ENCODE assay signal across 27 cellular contexts in the genomic region with DNA sequence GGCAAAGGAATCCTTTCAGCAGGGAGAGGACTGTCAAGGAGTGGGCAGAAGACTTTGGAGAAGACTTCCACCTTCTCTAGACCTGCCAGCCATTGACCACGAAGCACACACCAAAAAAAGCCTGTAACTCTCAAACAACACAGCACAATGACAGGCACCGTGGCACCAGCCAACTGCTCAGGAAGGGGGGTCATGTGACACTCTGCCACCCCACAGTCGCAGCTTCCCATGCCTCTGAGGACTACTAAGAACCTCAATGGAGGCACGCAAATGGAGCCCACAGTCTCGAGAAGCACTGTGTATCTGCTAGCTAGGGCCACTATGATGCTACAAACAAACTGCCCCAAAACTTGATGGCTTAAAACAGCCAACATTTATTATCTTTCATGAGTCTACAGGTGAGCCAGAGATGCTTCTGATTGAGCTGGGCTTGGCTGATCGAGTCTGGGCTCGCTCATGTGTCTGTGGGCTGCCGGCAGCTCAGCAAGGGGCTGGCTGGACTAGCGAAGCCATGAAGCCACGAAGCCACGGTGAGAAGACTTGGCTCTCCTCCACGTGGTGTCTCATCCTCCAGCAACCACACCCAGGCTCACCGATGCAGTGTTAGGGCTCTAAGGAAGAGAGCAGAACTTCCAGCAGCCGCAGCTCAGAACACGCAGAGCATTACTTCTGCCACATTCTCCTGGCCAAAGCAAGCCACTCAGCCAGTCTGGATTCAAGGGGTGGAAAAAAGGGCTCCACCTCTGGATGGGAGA.
A peak's percentile ranks its signal among the peaks of the same experiment; 100 is the strongest.
DNase-seq lines count a peak whose midpoint lies in the region; ATAC-seq, FAIRE-seq and TF ChIP-seq lines count a peak whose summit lies in the region.
"Had no signal": no experiment of that assay in that cellular context is flagged by ENCODE, and none has a peak within 500 bp of the region (broad histone marks: within the 10 kb centered on the region; RNA-seq: fewer than 3 reads in every experiment).

No MANE protein-coding gene starts in this region.

- no peaks in the 10 kb centered on the region for H4K20me1 ChIP-seq in keratinocyte (ENCODE audit: control insufficient read depth, extremely low read depth, insufficient read depth, low read length)

- no peaks in the 10 kb centered on the region for H3K27me3 Mint-ChIP-seq in activated T-cell treated with anti-CD3 and anti-CD28 coated beads, Interleukin-2, amount 50 U/mL, for 72 hours (ENCODE audit: low read depth)
- H3K27me3 Mint-ChIP-seq: activated CD8-positive, alpha-beta T cell treated with anti-CD3 and anti-CD28 coated beads for 36 hours; stimulated activated naive B cell treated with anti-CD40 and anti-IgM and Interleukin-4, amounts not matched to agents 10 μg/mL and 1 μg/mL and 100 μg/mL, for 72 hours had no signal

- no peak overlapping the region for H3K27ac Mint-ChIP-seq in activated T-cell treated with anti-CD3 and anti-CD28 coated beads, Interleukin-2, amount 50 U/mL, for 72 hours
- H3K27ac Mint-ChIP-seq: activated CD8-positive, alpha-beta T cell treated with anti-CD3 and anti-CD28 coated beads for 36 hours; activated naive CD4-positive, alpha-beta T cell treated with anti-CD3 and anti-CD28 coated beads, Interleukin-2, amount 10 ng/mL, durations not matched to agents 7 days and 5 days; CD4-positive, CD25-positive, alpha-beta regulatory T cell; HFFc6; natural killer cell; stimulated activated naive B cell treated with anti-CD40 and anti-IgM and Interleukin-4, amounts not matched to agents 10 μg/mL and 1 μg/mL and 100 μg/mL, for 72 hours had no signal

- peaks cover 3% of the 10 kb centered on the region for H3K27me3 ChIP-seq in keratinocyte (ENCODE audit: control insufficient read depth, extremely low read depth, insufficient read depth, low read length)
- H3K27me3 ChIP-seq: ovary, testis had no signal

- no peaks in the 10 kb centered on the region for H3K79me2 ChIP-seq in keratinocyte (ENCODE audit: control insufficient read depth, insufficient read depth, low read length)

- DNase-seq in Daoy (ENCODE audit: low read depth) = peak; percentile 69
- DNase-seq in M059J (ENCODE audit: low read depth) = peak; percentile 30
- peak; percentile 23 for DNase-seq in astrocyte of the hippocampus (ENCODE audit: low read depth, low spot score)
- DNase-seq in keratinocyte (ENCODE audit: low read depth, low spot score) = peak; percentile 95
- no peak for DNase-seq in NCI-H526 (lab: John Stamatoyannopoulos, UW)
- no peak for DNase-seq in NCI-H146 (lab: John Stamatoyannopoulos, UW)
- DNase-seq in activated T-cell treated with anti-CD3 and anti-CD28 coated beads, Interleukin-2, amount 50 U/mL, for 72 hours = no peak
- no peak for DNase-seq in putamen (ENCODE audit: low spot score)
- DNase-seq: activated CD8-positive, alpha-beta T cell treated with anti-CD3 and anti-CD28 coated beads for 36 hours; activated naive CD4-positive, alpha-beta T cell treated with anti-CD3 and anti-CD28 coated beads, Interleukin-2, amount 10 ng/mL, durations not matched to agents 7 days and 5 days; activated T-cell treated with anti-CD3 and anti-CD28 coated beads, Interleukin-2, amount 50 U/mL, for 1 hour; anterior cingulate cortex; CD4-positive, CD25-positive, alpha-beta regulatory T cell; cerebellar nuclear complex; DMS53; HFFc6; natural killer cell; NCI-H1105 treated with DMSO at 0.1 percent for 48 hours; NCI-H2107; NK-92 treated with Interleukin-12 subunit alpha and Interleukin-12 subunit beta, amount 100 ng/mL, for 24 hours; ovary; stimulated activated naive B cell treated with anti-CD40 and anti-IgM and Interleukin-4, amounts not matched to agents 10 μg/mL and 1 μg/mL and 100 μg/mL, for 72 hours; T-helper 9 cell; testis had no signal

- no peak overlapping the region for H3K9ac ChIP-seq in keratinocyte (ENCODE audit: control insufficient read depth, extremely low read depth, insufficient read depth, low read length)

- H2AFZ ChIP-seq in keratinocyte (ENCODE audit: control insufficient read depth, low read length) = no peak overlapping the region

- no peaks in the 10 kb centered on the region for H3K36me3 ChIP-seq in keratinocyte (ENCODE audit: control insufficient read depth in 2 of 2, extremely low read depth in 1 of 2, insufficient read depth in 2 of 2, low read length in 2 of 2)
- H3K36me3 ChIP-seq: esophagus muscularis mucosa, ovary had no signal

- no peak for TF ChIP-seq CTCF in keratinocyte (optimal IDR thresholded peaks at IDR 0.05 in 1 of 3, IDR thresholded peaks at IDR 0.05 in 1 of 3, conservative IDR thresholded peaks at IDR 0.05 in 1 of 3; ENCODE audit: extremely low read depth in 1 of 3, insufficient read depth in 2 of 3, low read length in 3 of 3)

- no peaks in the 10 kb centered on the region for H3K4me1 Mint-ChIP-seq in activated T-cell treated with anti-CD3 and anti-CD28 coated beads, Interleukin-2, amount 50 U/mL, for 72 hours (ENCODE audit: low read depth)
- H3K4me1 Mint-ChIP-seq: activated naive CD4-positive, alpha-beta T cell treated with anti-CD3 and anti-CD28 coated beads, Interleukin-2, amount 10 ng/mL, durations not matched to agents 7 days and 5 days; CD4-positive, CD25-positive, alpha-beta regulatory T cell; natural killer cell; stimulated activated naive B cell treated with anti-CD40 and anti-IgM and Interleukin-4, amounts not matched to agents 10 μg/mL and 1 μg/mL and 100 μg/mL, for 72 hours had no signal

- no peaks in the 10 kb centered on the region for H3K9me3 Mint-ChIP-seq in activated T-cell treated with anti-CD3 and anti-CD28 coated beads, Interleukin-2, amount 50 U/mL, for 72 hours
- H3K9me3 Mint-ChIP-seq: activated CD8-positive, alpha-beta T cell treated with anti-CD3 and anti-CD28 coated beads for 36 hours; activated naive CD4-positive, alpha-beta T cell treated with anti-CD3 and anti-CD28 coated beads, Interleukin-2, amount 10 ng/mL, durations not matched to agents 7 days and 5 days; CD4-positive, CD25-positive, alpha-beta regulatory T cell; HFFc6; natural killer cell; stimulated activated naive B cell treated with anti-CD40 and anti-IgM and Interleukin-4, amounts not matched to agents 10 μg/mL and 1 μg/mL and 100 μg/mL, for 72 hours had no signal

- H3K4me2 ChIP-seq in keratinocyte (ENCODE audit: control insufficient read depth, extremely low read depth, insufficient read depth, low read depth, low read length) = peak overlapping the region; percentile 39

- no peaks in the 10 kb centered on the region for H3K9me1 ChIP-seq in keratinocyte (ENCODE audit: control insufficient read depth, extremely low read depth, insufficient read depth, low read length)

- peak overlapping the region in 1 of 3 experiments; percentile 15 for H3K4me3 ChIP-seq in keratinocyte (ENCODE audit: control insufficient read depth in 2 of 3, extremely low read depth in 1 of 3, insufficient read depth in 2 of 3, low read depth in 1 of 3, low read length in 3 of 3)
- H3K4me3 ChIP-seq: esophagus muscularis mucosa, ovary, testis had no signal

- dilution Hi-C loops in keratinocyte (cut with MboI; ENCODE audit: extremely low pct_ligation_motif_present, low sequenced_read_pairs) = no loop called here

- H3K36me3 Mint-ChIP-seq in activated T-cell treated with anti-CD3 and anti-CD28 coated beads, Interleukin-2, amount 50 U/mL, for 72 hours (ENCODE audit: insufficient read depth in 2 of 2) = no peaks in the 10 kb centered on the region
- H3K36me3 Mint-ChIP-seq: activated naive CD4-positive, alpha-beta T cell treated with anti-CD3 and anti-CD28 coated beads, Interleukin-2, amount 10 ng/mL, durations not matched to agents 7 days and 5 days; CD4-positive, CD25-positive, alpha-beta regulatory T cell; natural killer cell; stimulated activated naive B cell treated with anti-CD40 and anti-IgM and Interleukin-4, amounts not matched to agents 10 μg/mL and 1 μg/mL and 100 μg/mL, for 72 hours had no signal

- no peak overlapping the region for H3K4me3 Mint-ChIP-seq in activated T-cell treated with anti-CD3 and anti-CD28 coated beads, Interleukin-2, amount 50 U/mL, for 72 hours
- H3K4me3 Mint-ChIP-seq: activated CD8-positive, alpha-beta T cell treated with anti-CD3 and anti-CD28 coated beads for 36 hours; activated naive CD4-positive, alpha-beta T cell treated with anti-CD3 and anti-CD28 coated beads, Interleukin-2, amount 10 ng/mL, durations not matched to agents 7 days and 5 days; CD4-positive, CD25-positive, alpha-beta regulatory T cell; HFFc6; natural killer cell; stimulated activated naive B cell treated with anti-CD40 and anti-IgM and Interleukin-4, amounts not matched to agents 10 μg/mL and 1 μg/mL and 100 μg/mL, for 72 hours had no signal

- ATAC-seq in activated T-cell treated with anti-CD3 and anti-CD28 coated beads, Interleukin-2, amount 50 U/mL, for 72 hours (replicated peaks in 1 of 2) = no peak
- ATAC-seq: activated CD4-positive, CD25-positive, alpha-beta regulatory T cell treated with anti-CD3 and anti-CD28 coated beads, Interleukin-2, amount 50 U/mL, for 24 hours; activated CD8-positive, alpha-beta T cell treated with anti-CD3 and anti-CD28 coated beads for 36 hours; left lobe of liver; natural killer cell; stimulated activated naive B cell treated with anti-CD40 and anti-IgM and Interleukin-4, amounts not matched to agents 10 μg/mL and 1 μg/mL and 100 μg/mL, for 72 hours had no signal

- peak overlapping the region; percentile 42 for H3K27ac ChIP-seq in keratinocyte (ENCODE audit: control insufficient read depth, insufficient read depth, low read length)
- H3K27ac ChIP-seq: esophagus muscularis mucosa, ovary, testis had no signal

- H3K4me1 ChIP-seq in keratinocyte (ENCODE audit: control insufficient read depth, extremely low read depth, insufficient read depth, low read length) = peaks cover 19% of the 10 kb centered on the region
- H3K4me1 ChIP-seq: esophagus muscularis mucosa, testis had no signal

- peak; percentile 99 for FAIRE-seq in keratinocyte (lab: Jason Lieb, UNC)

- H3K9me3 ChIP-seq in keratinocyte (ENCODE audit: control insufficient read depth, low read depth, low read length) = no peaks in the 10 kb centered on the region
- H3K9me3 ChIP-seq: esophagus muscularis mucosa, ovary, testis had no signal

Comparison
In these comparisons a context has a peak if more than half of its experiments do, and no peak if none do; other contexts are left out.
1. DNase-seq: peak in Daoy (single experiment), M059J (single experiment), astrocyte of the hippocampus (single experiment) and keratinocyte (single experiment); none in NCI-H526 (0 of 2), NCI-H146 (single experiment), activated T-cell treated with anti-CD3 and anti-CD28 coated beads, Interleukin-2, amount 50 U/mL, for 72 hours (0 of 2) and putamen (single experiment).